ENCODE assay signal across 1 cellular context in the genomic region with DNA sequence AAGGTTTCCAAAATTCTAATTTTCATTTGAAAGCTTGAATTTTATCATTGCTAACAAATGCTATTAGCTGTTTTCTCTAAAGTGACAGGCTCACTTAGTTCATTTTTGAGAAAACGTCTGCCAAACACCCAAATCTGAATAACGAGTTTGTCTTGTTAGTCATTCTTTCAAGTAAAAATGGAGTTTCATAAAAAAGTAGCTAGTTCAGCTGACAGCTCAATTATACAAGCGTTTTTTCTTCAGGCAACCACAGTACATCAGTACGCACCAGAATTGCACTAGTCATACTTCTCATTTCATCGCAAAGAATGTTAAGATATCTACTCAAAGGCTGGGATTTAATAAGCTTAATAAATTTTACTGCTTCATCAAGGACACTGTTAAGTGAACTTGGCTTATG.
TF ChIP-seq lines count a peak whose summit lies in the region.

No MANE protein-coding gene starts in this region.

TF ChIP-seq in IMR-90, 13 proteins besides CTCF, POLR2A, EP300 and RAD21 (continued from another document):
- TF ChIP-seq MAZ (IDR thresholded peaks at IDR 0.05; ENCODE audit: borderline replicate concordance, low read depth, low read length) (no peak), CEBPB (IDR thresholded peaks at IDR 0.05; ENCODE audit: low read depth, low read length) (no peak), RFX5 (IDR thresholded peaks at IDR 0.05; ENCODE audit: low read depth, low read length) (no peak), RCOR1 (IDR thresholded peaks at IDR 0.05; ENCODE audit: insufficient replicate concordance, low read length) (no peak), NFE2L2 (IDR thresholded peaks at IDR 0.05; ENCODE audit: low read depth, low read length) (no peak), CHD1 (IDR thresholded peaks at IDR 0.05; ENCODE audit: low read depth, low read length) (no peak), FOS (IDR thresholded peaks at IDR 0.05; ENCODE audit: low read depth, low read length) (no peak), SMC3 (IDR thresholded peaks at IDR 0.05; ENCODE audit: low read depth, low read length) (no peak)
- TF ChIP-seq, protein P1, sequence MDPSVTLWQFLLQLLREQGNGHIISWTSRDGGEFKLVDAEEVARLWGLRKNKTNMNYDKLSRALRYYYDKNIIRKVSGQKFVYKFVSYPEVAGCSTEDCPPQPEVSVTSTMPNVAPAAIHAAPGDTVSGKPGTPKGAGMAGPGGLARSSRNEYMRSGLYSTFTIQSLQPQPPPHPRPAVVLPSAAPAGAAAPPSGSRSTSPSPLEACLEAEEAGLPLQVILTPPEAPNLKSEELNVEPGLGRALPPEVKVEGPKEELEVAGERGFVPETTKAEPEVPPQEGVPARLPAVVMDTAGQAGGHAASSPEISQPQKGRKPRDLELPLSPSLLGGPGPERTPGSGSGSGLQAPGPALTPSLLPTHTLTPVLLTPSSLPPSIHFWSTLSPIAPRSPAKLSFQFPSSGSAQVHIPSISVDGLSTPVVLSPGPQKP (IDR thresholded peaks at IDR 0.05; ENCODE audit: borderline replicate concordance, low read depth, low read length) = no peak
